ENCODE assay signal across 25 cellular contexts in genomic region chr14:95703805-95704204, GRCh38. TPM values are rescaled to one million over a fixed set of nuclear protein-coding genes. Genes with fewer than 3 reads are reported as not detected.
A peak's percentile ranks its signal among the peaks of the same experiment; 100 is the strongest.
DNase-seq lines count a peak whose midpoint lies in the region; FAIRE-seq and TF ChIP-seq lines count a peak whose summit lies in the region.
"Had no signal": no experiment of that assay in that cellular context is flagged by ENCODE, and none has a peak within 500 bp of the region (broad histone marks: within the 10 kb centered on the region; RNA-seq: fewer than 3 reads in every experiment).

No MANE protein-coding gene starts in this region.

- H3K23ac ChIP-seq in H1 (ENCODE audit: insufficient read length): no peak overlapping the region

- no peaks in the 10 kb centered on the region for H4K20me1 ChIP-seq in OCI-LY7 (ENCODE audit: insufficient read depth, low read length)
- peaks cover 1 to 2% of the 10 kb centered on the region in 2 experiments for H4K20me1 ChIP-seq in H1 (replicated peaks in 1 of 2; ENCODE audit: control insufficient read depth in 1 of 2, insufficient read depth in 2 of 2, low read length in 2 of 2)

- H3K36me3 ChIP-seq in A673 (ENCODE audit: insufficient read depth, low read length, poor library complexity, severe bottlenecking): no peaks in the 10 kb centered on the region
- H3K36me3 ChIP-seq in OCI-LY7 (ENCODE audit: insufficient read depth, low read length): peaks cover 22% of the 10 kb centered on the region
- H3K36me3 ChIP-seq in H1 (ENCODE audit: control insufficient read depth in 2 of 4, insufficient read depth in 4 of 4, low read length in 3 of 4): no peaks in the 10 kb centered on the region
- H3K36me3 ChIP-seq in uterus: no peaks in the 10 kb centered on the region
- H3K36me3 ChIP-seq: Peyer's patch, SJSA1 had no signal

- no peak overlapping the region for H2BK5ac ChIP-seq in H1 (ENCODE audit: low read depth, low read length)

- H3K4me3 ChIP-seq in A673 (ENCODE audit: low read depth, low read length, poor library complexity, severe bottlenecking) (no peak overlapping the region), OCI-LY7 (ENCODE audit: low read depth, low read length, poor library complexity, severe bottlenecking) (peak overlapping the region; percentile 10), H1 (ENCODE audit: extremely low read depth in 1 of 4, insufficient read depth in 2 of 4, low read depth in 3 of 4, low read length in 4 of 4) (no peak overlapping the region), uterus (no peak overlapping the region)
- H3K4me3 ChIP-seq: Peyer's patch, SJSA1 had no signal

- no peak overlapping the region for H4K8ac ChIP-seq in H1 (ENCODE audit: extremely low read depth, insufficient read depth, low read length)

- peak overlapping the region; percentile 47 for H3K4me2 ChIP-seq in OCI-LY7 (ENCODE audit: low read length)
- no peak overlapping the region for H3K4me2 ChIP-seq in H1 (ENCODE audit: insufficient read depth in 1 of 2, low read depth in 2 of 2, low read length in 2 of 2)

- H3K14ac ChIP-seq in H1 (ENCODE audit: insufficient read length): no peak overlapping the region

- no peak overlapping the region for H3K4ac ChIP-seq in H1 (replicated peaks; ENCODE audit: insufficient read length, low read depth, low read length)

- H2BK12ac ChIP-seq in H1 (ENCODE audit: low read depth, low read length): no peak overlapping the region

- TF ChIP-seq CTCF in A673 (conservative IDR thresholded peaks at IDR 0.05; ENCODE audit: low read depth, low read length) (no peak), OCI-LY7 (conservative IDR thresholded peaks at IDR 0.05; ENCODE audit: low read length) (no peak; the same call in 1 of the 2 replicates), H1 (IDR thresholded peaks at IDR 0.05; ENCODE audit: control extremely low read depth in 1 of 3, insufficient read depth in 1 of 3, low read depth in 1 of 3, low read length in 3 of 3) (no peak), uterus (IDR thresholded peaks at IDR 0.05) (no peak)

- H3K9me2 ChIP-seq in OCI-LY7 (ENCODE audit: insufficient read depth, low read length): no peaks in the 10 kb centered on the region

- H2AFZ ChIP-seq in OCI-LY7 (ENCODE audit: low read length) (peak overlapping the region; percentile 36; the same call in 1 of the 2 replicates), H1 (ENCODE audit: low read length) (no peak overlapping the region)

- no TSS peak for BruUV-seq in A673 (replicated peaks; lab: Mats Ljungman, UMichigan)
- BruUV-seq in OCI-LY7 (replicated peaks; lab: Mats Ljungman, UMichigan): no TSS peak

- no peak overlapping the region for H2AK5ac ChIP-seq in H1 (ENCODE audit: low read depth, low read length)

- no peaks in the 10 kb centered on the region for H3K23me2 ChIP-seq in H1 (ENCODE audit: low read depth, low read length)

- no peak overlapping the region for H4K91ac ChIP-seq in H1 (replicated peaks; ENCODE audit: insufficient read length, low read length)

- no peak overlapping the region for H4K5ac ChIP-seq in H1 (ENCODE audit: insufficient read length, low read depth, low read length)

- TF ChIP-seq RAD21 in H1 (IDR thresholded peaks at IDR 0.05 in 1 of 2, conservative IDR thresholded peaks at IDR 0.05 in 1 of 2; ENCODE audit: low read depth in 2 of 2, low read length in 2 of 2): no peak

- FAIRE-seq in H1 (lab: Jason Lieb, UNC): peak; percentile 7
- FAIRE-seq: GM12891 had no signal

- H3K79me2 ChIP-seq in OCI-LY7 (ENCODE audit: insufficient read depth, low read depth, low read length): no peaks in the 10 kb centered on the region
- no peaks in the 10 kb centered on the region for H3K79me2 ChIP-seq in H1 (ENCODE audit: control insufficient read depth in 1 of 2, insufficient read depth in 2 of 2, low read length in 2 of 2)

- CTCF ChIA-PET in A673 (lab: Charles Lee) (interaction anchor here (0.6 kb wide), 1 partner anchor 202 kb away, joined by 5 read pairs; no protein-coding TSS in a partner anchor), OCI-LY7 (lab: Charles Lee; ENCODE audit: unreplicated experiment) (no interaction called here), H1 (lab: Charles Lee; ENCODE audit: partially characterized antibody) (interaction anchor here (0.6 to 1.5 kb wide), 4 partner anchors 14 to 593 kb away, joined by 3 read pairs; no protein-coding TSS in a partner anchor)

- POLR2A ChIA-PET in A673 (lab: Charles Lee; ENCODE audit: low non-redundant PET) (no interaction called here), OCI-LY7 (lab: Charles Lee) (interaction anchor here (0.6 to 3.4 kb wide), 9 partner anchors 9 to 66 kb away, joined by 3 to 15 read pairs (median 4); no protein-coding TSS in a partner anchor), H1 (lab: Charles Lee; ENCODE audit: partially characterized antibody) (no interaction called here)

- peaks cover 10% of the 10 kb centered on the region for H3K4me1 ChIP-seq in A673 (ENCODE audit: insufficient read depth, low read length, poor library complexity, severe bottlenecking)
- H3K4me1 ChIP-seq in OCI-LY7 (ENCODE audit: insufficient read depth, low read length, poor library complexity, severe bottlenecking): peaks cover 92% of the 10 kb centered on the region
- H3K4me1 ChIP-seq in H1 (replicated peaks in 1 of 4; ENCODE audit: control insufficient read depth in 3 of 4, insufficient read depth in 4 of 4, low read length in 3 of 4): peaks cover 4 to 19% (median 14%) of the 10 kb centered on the region in 4 experiments
- H3K4me1 ChIP-seq in uterus: no peaks in the 10 kb centered on the region
- H3K4me1 ChIP-seq: Peyer's patch had no signal

- TF ChIP-seq POLR2A in H1 (IDR thresholded peaks at IDR 0.05; ENCODE audit: control extremely low read depth in 1 of 2, low read depth in 2 of 2, low read length in 2 of 2): no peak
- TF ChIP-seq POLR2A in uterus (IDR thresholded peaks at IDR 0.05): no peak

- intact Hi-C loops in A673 (cut with micrococcal nuclease; ENCODE audit: unreplicated experiment) (no loop called here), OCI-LY7 (cut with micrococcal nuclease; ENCODE audit: unreplicated experiment) (no loop called here), uterus (cut with DNase I; ENCODE audit: low total_unique reads) (no loop called here)

- H3K27ac ChIP-seq in A673 (ENCODE audit: low read depth, low read length, poor library complexity, severe bottlenecking) (no peak overlapping the region), OCI-LY7 (ENCODE audit: low read depth, low read length, poor library complexity, severe bottlenecking) (peak overlapping the region; percentile 69), H1 (ENCODE audit: low read depth, low read length) (no peak overlapping the region), uterus (no peak overlapping the region)
- H3K27ac ChIP-seq: Peyer's patch, SJSA1 had no signal

- H3K9ac ChIP-seq in H1 (replicated peaks in 1 of 4; ENCODE audit: extremely low read depth in 1 of 4, low read depth in 3 of 4, low read length in 3 of 4): no peak overlapping the region

- H3K79me1 ChIP-seq in H1 (ENCODE audit: low read depth, low read length): no peaks in the 10 kb centered on the region

- no peak overlapping the region for H2BK20ac ChIP-seq in H1 (ENCODE audit: low read length)

- H3K9me3 ChIP-seq in A673 (ENCODE audit: low read depth, low read length, poor library complexity, severe bottlenecking) (no peaks in the 10 kb centered on the region), OCI-LY7 (ENCODE audit: low read length) (no peaks in the 10 kb centered on the region), H1 (ENCODE audit: insufficient read depth in 2 of 2, low read depth in 1 of 2, low read length in 1 of 2) (no peaks in the 10 kb centered on the region), uterus (no peaks in the 10 kb centered on the region)
- H3K9me3 ChIP-seq: Peyer's patch, SJSA1 had no signal

- H2BK120ac ChIP-seq in H1 (replicated peaks; ENCODE audit: low read depth, low read length): no peak overlapping the region

- no peak overlapping the region for H3K56ac ChIP-seq in H1 (replicated peaks; ENCODE audit: insufficient read length, low read depth, low read length)

- H2BK15ac ChIP-seq in H1 (ENCODE audit: low read length): no peak overlapping the region

- DNase-seq in A673 (ENCODE audit: low spot score) (peak; percentile 31), ELR (ENCODE audit: low read depth) (peak; percentile 26), OCI-LY7 (ENCODE audit: low spot score) (no peak), H1 (ENCODE audit: low read depth in 1 of 2, low spot score in 2 of 2) (no peak), foreskin melanocyte (no peak), uterus (no peak), HT-29 (ENCODE audit: low spot score) (no peak)
- DNase-seq: CD4-positive, CD25-positive, alpha-beta regulatory T cell; COR-L47; DMS 273 treated with DMSO at 0.1 percent for 48 hours; DMS79 treated with DMSO at 0.1 percent for 48 hours; KBM-7; MM.1S; NCI-H1048; NCI-H1417 treated with DMSO at 0.1 percent for 48 hours; NCI-H187; NCI-H2227 treated with DMSO at 0.1 percent for 48 hours; NCI-H510A; Peyer's patch had no signal

- 79% methylated on average over 3 of the region's 3 CpGs; no CpG with 5 or more reads in 1 of the 2 experiments for WGBS in H1 (ENCODE audit: extremely low coverage in 1 of 2, insufficient coverage in 1 of 2, insufficient read length in 1 of 2, insufficient replicate concordance in 2 of 2, low coverage in 1 of 2, low lambda C conversion rate in 2 of 2, missing lambda C conversion rate in 1 of 2), 2 experiments

- H3K27me3 ChIP-seq in A673 (replicated peaks; ENCODE audit: insufficient read depth, low read depth, low read length, poor library complexity) (no peaks in the 10 kb centered on the region), H1 (replicated peaks in 1 of 4; ENCODE audit: control insufficient read depth in 3 of 4, extremely low read depth in 1 of 4, insufficient read depth in 3 of 4, low read length in 3 of 4) (peaks cover 25 to 60% (median 48%) of the 10 kb centered on the region in 4 experiments), uterus (no peaks in the 10 kb centered on the region)
- H3K27me3 ChIP-seq: Peyer's patch, SJSA1 had no signal

- H3K18ac ChIP-seq in H1 (ENCODE audit: extremely low read depth, low read length): no peak overlapping the region

- TF ChIP-seq EP300 in H1 (IDR thresholded peaks at IDR 0.05; ENCODE audit: borderline replicate concordance in 1 of 2, low read depth in 2 of 2, low read length in 2 of 2): no peak

RNA-seq across cellular contexts. Expression of gene TCL1A, which starts 10.1 kb away (rescaled TPM):
- total RNA-seq in A673 (2021): not detected in 2 replicates
- total RNA-seq in OCI-LY7 (2014; rRNA removed; shearing (Covaris generic)): 1,441 and 1,586 TPM in 2 replicates
- 574 and 673 TPM in 2 replicates for total RNA-seq in OCI-LY7 (2022)
- 0.35 and 0.65 TPM in 2 replicates for total RNA-seq in H1 (2021; fragmentation: NEBNext Ultra II Directional; extraction: Animal tissue kit (Norgen Biotek cat#: 25700))
- 7.6 and 8.8 TPM in 2 replicates for polyA plus RNA-seq in H1 (2011; rRNA removed)
- polyA plus RNA-seq in H1 (2011; cell fraction: cytosol; rRNA removed): 5.6 TPM
- 6.5 TPM for polyA plus RNA-seq in H1 (2011; cell fraction: nucleus; rRNA removed)
- 1.8 to 2.5 TPM (median 2.3 TPM) in 4 replicates for polyA plus RNA-seq in H1 (2012, experiment 1 of 2)
- 1.8 TPM for polyA plus RNA-seq in H1 (2012, experiment 2 of 2)
- 0.47 TPM for polyA plus RNA-seq in H1 (2013, experiment 1 of 2)
- 0.50 TPM for polyA plus RNA-seq in H1 (2013, experiment 2 of 2)
- polyA minus RNA-seq in H1 (2011; rRNA and poly(A)+ RNA removed): 4.1 and 6.4 TPM in 2 replicates
- polyA minus RNA-seq in H1 (2011; cell fraction: cytosol; rRNA and poly(A)+ RNA removed): 2.2 TPM
- 1.00 TPM for polyA minus RNA-seq in H1 (2011; cell fraction: nucleus; rRNA and poly(A)+ RNA removed)
- 1 to 10 TPM in 1 of 4 donors, not detected in 3; 2.6 TPM for total RNA-seq in uterus
- not detected in 2 replicates for total RNA-seq in HT-29 (2014; rRNA removed; shearing (Covaris generic))
- total RNA-seq: A172, G401, H4, Right ventricle myocardium inferior, SJSA1 had no signal

RNA-seq across cellular contexts. Expression of gene TCL1B, which starts 17.6 kb away (rescaled TPM):
- total RNA-seq in A673 (2021): 0.83 and 1.1 TPM in 2 replicates
- total RNA-seq in OCI-LY7 (2014; rRNA removed; shearing (Covaris generic)): 75.2 and 83.2 TPM in 2 replicates
- total RNA-seq in OCI-LY7 (2022): 5.6 and 5.7 TPM in 2 replicates
- total RNA-seq in H1 (2021; fragmentation: NEBNext Ultra II Directional; extraction: Animal tissue kit (Norgen Biotek cat#: 25700)): 7.5 and 9.6 TPM in 2 replicates
- 11.5 and 14.7 TPM in 2 replicates for polyA plus RNA-seq in H1 (2011; rRNA removed)
- polyA plus RNA-seq in H1 (2011; cell fraction: cytosol; rRNA removed): 14.7 TPM
- 14.3 TPM for polyA plus RNA-seq in H1 (2011; cell fraction: nucleus; rRNA removed)
- polyA plus RNA-seq in H1 (2012, experiment 1 of 2): 5.0 to 9.1 TPM (median 5.9 TPM) in 4 replicates
- 4.6 TPM for polyA plus RNA-seq in H1 (2012, experiment 2 of 2)
- 6.5 TPM for polyA plus RNA-seq in H1 (2013, experiment 1 of 2)
- polyA plus RNA-seq in H1 (2013, experiment 2 of 2): 6.0 TPM
- polyA minus RNA-seq in H1 (2011; rRNA and poly(A)+ RNA removed): 4.6 and 5.3 TPM in 2 replicates
- polyA minus RNA-seq in H1 (2011; cell fraction: cytosol; rRNA and poly(A)+ RNA removed): 1.4 TPM
- polyA minus RNA-seq in H1 (2011; cell fraction: nucleus; rRNA and poly(A)+ RNA removed): 3.5 TPM
- total RNA-seq in uterus: under 1 TPM in 1 of 4 donors, not detected in 3; 0.28 TPM
- not detected in 2 replicates for total RNA-seq in HT-29 (2014; rRNA removed; shearing (Covaris generic))
- total RNA-seq: A172; CD4-positive, CD25-positive, alpha-beta regulatory T cell; G401; H4; Peyer's patch; Right ventricle myocardium inferior; SJSA1 had no signal
- polyA plus RNA-seq: CD4-positive, CD25-positive, alpha-beta regulatory T cell had no signal

Comparison
In these comparisons a context has a peak if more than half of its experiments do, and no peak if none do; other contexts are left out.
1. DNase-seq: peak in A673 (single experiment) and ELR (single experiment); none in OCI-LY7 (single experiment), H1 (0 of 2), foreskin melanocyte (single experiment), uterus (0 of 2) and HT-29 (single experiment).
2. RNA of gene TCL1A, which starts 10.1 kb away (total RNA-seq): 574 to 1,586 TPM in OCI-LY7; 0.35 to 0.65 TPM in H1, not detected in A673, 2.6 TPM in uterus and not detected in HT-29; every median in the first group is over 100 times any median in the second.